19 cellular contexts compared by ENCODE assay signal in genomic region chr16:69839240-69839688, GRCh38.
A peak's percentile ranks its signal among the peaks of the same experiment; 100 is the strongest.
DNase-seq lines count a peak whose midpoint lies in the region; ATAC-seq, FAIRE-seq and TF ChIP-seq lines count a peak whose summit lies in the region.
"Had no signal": no experiment of that assay in that cellular context is flagged by ENCODE, and none has a peak within 500 bp of the region (broad histone marks: within the 10 kb centered on the region; RNA-seq: fewer than 3 reads in every experiment).

No MANE protein-coding gene starts in this region.

- no peak overlapping the region for H3K27ac Mint-ChIP-seq in endodermal cell
- H3K27ac Mint-ChIP-seq: activated naive CD8-positive, alpha-beta T cell treated with anti-CD3 and anti-CD28 coated beads, Interleukin-2, amount 10 ng/mL, durations not matched to agents 7 days and 5 days had no signal

- no peaks in the 10 kb centered on the region for H3K9me3 Mint-ChIP-seq in endodermal cell
- H3K9me3 Mint-ChIP-seq: activated naive CD8-positive, alpha-beta T cell treated with anti-CD3 and anti-CD28 coated beads, Interleukin-2, amount 10 ng/mL, durations not matched to agents 7 days and 5 days had no signal

- FAIRE-seq in HepG2 (lab: Jason Lieb, UNC) (peak; percentile 71), small intestine (lab: Jason Lieb, UNC) (no peak)
- FAIRE-seq: frontal cortex had no signal

- H3K36me3 ChIP-seq in duodenal mucosa (ENCODE audit: control insufficient read depth in 1 of 2, insufficient read depth in 2 of 2, low read length in 2 of 2) = peaks cover 5 to 23% of the 10 kb centered on the region in 2 donors
- peaks cover 4 to 25% of the 10 kb centered on the region in 2 experiments; a peak in 3 of 5 replicates for H3K36me3 ChIP-seq in HepG2 (replicated peaks in 1 of 2; ENCODE audit: control insufficient read depth in 1 of 2, insufficient read depth in 2 of 2, low read length in 2 of 2)
- peaks cover 4 to 6% of the 10 kb centered on the region in 2 donors for H3K36me3 ChIP-seq in small intestine (ENCODE audit: control insufficient read depth in 2 of 2, insufficient read depth in 2 of 2, low read length in 2 of 2)
- H3K36me3 ChIP-seq in endodermal cell (ENCODE audit: control insufficient read depth, insufficient read depth, low read length) = peaks cover 12% of the 10 kb centered on the region
- H3K36me3 ChIP-seq: WERI-Rb-1 had no signal

- in situ Hi-C loops in HepG2 (cut with HindIII; ENCODE audit: extremely low pct_ligation_motif_present, low pct_unique_long_range_greater_than_20kb) = no loop called here

- TF ChIP-seq RAD21 in HepG2 (CRISPR knock-in tag; IDR thresholded peaks at IDR 0.05) = no peak

- H3K27me3 ChIP-seq in duodenal mucosa (ENCODE audit: control insufficient read depth in 1 of 2, insufficient read depth in 2 of 2, low read length in 2 of 2) = no peaks in the 10 kb centered on the region
- H3K27me3 ChIP-seq in HepG2 (ENCODE audit: control insufficient read depth in 1 of 2, insufficient read depth in 2 of 2, low read length in 2 of 2) = no peaks in the 10 kb centered on the region
- no peaks in the 10 kb centered on the region for H3K27me3 ChIP-seq in small intestine (ENCODE audit: control insufficient read depth in 2 of 2, insufficient read depth in 2 of 2, low read length in 2 of 2)
- H3K27me3 ChIP-seq in endodermal cell (ENCODE audit: control insufficient read depth, insufficient read depth, low read length, poor library complexity, severe bottlenecking) = no peaks in the 10 kb centered on the region
- H3K27me3 ChIP-seq: SJSA1 had no signal

- H3K4me1 Mint-ChIP-seq in endodermal cell = peaks cover 26% of the 10 kb centered on the region

- H3K9me3 ChIP-seq in duodenal mucosa (ENCODE audit: control insufficient read depth in 1 of 2, low read length in 2 of 2) (no peaks in the 10 kb centered on the region), HepG2 (ENCODE audit: low read length) (no peaks in the 10 kb centered on the region), small intestine (ENCODE audit: control insufficient read depth, low read depth) (no peaks in the 10 kb centered on the region), endodermal cell (ENCODE audit: control insufficient read depth, low read length) (no peaks in the 10 kb centered on the region)
- H3K9me3 ChIP-seq: SJSA1 had no signal

- intact Hi-C loops in HepG2 (cut with micrococcal nuclease; ENCODE audit: unreplicated experiment) = loop anchor here (5.0 kb wide), 1 partner anchor 888 kb away; no protein-coding TSS in a partner anchor

- ATAC-seq in HepG2 = peak; percentile 98
- ATAC-seq in HG03135 (IDR thresholded peaks at IDR 0.05; ENCODE audit: unreplicated experiment) = no peak
- no peak for ATAC-seq in HG02588 (IDR thresholded peaks at IDR 0.05; ENCODE audit: unreplicated experiment)

- WGBS in HepG2 (ENCODE audit: low lambda C conversion rate) = 24% methylated on average over 2 of the region's 2 CpGs
- whole genome bisulfite sequencing in small intestine, 3 donors = 5 to 25% (median 25%) methylated on average over 2 of the region's 2 CpGs
- 78 to 91% methylated on average over 1 to 2 of the region's 2 CpGs for WGBS in endodermal cell (ENCODE audit: insufficient coverage in 1 of 2, insufficient read length in 1 of 2), 2 experiments

- H3K4me3 ChIP-seq in duodenal mucosa (ENCODE audit: low read depth in 1 of 2, low read length in 2 of 2) (no peak overlapping the region), HepG2 (replicated peaks in 1 of 3; ENCODE audit: insufficient read depth in 1 of 3, low read depth in 2 of 3, low read length in 3 of 3) (peak overlapping the region in 2 of 3 experiments; percentile 2 to 9; a peak in 2 of 6 replicates), small intestine (ENCODE audit: low read depth in 1 of 2, low read length in 2 of 2) (no peak overlapping the region), endodermal cell (ENCODE audit: low read length) (no peak overlapping the region)
- H3K4me3 ChIP-seq: SJSA1 had no signal

- no peak for TF ChIP-seq CTCF in HepG2 (CRISPR knock-in tag; IDR thresholded peaks at IDR 0.05)
- TF ChIP-seq CTCF in endodermal cell (conservative IDR thresholded peaks at IDR 0.05) = no peak

- H3K4me2 ChIP-seq in HepG2 (ENCODE audit: low read depth, low read length) = peak overlapping the region; percentile 72

- no peaks in the 10 kb centered on the region for H3K79me2 ChIP-seq in HepG2 (ENCODE audit: insufficient read depth, low read length)

- no TSS peak for BruUV-seq in HepG2 (replicated peaks; lab: Mats Ljungman, UMichigan)

- no peaks in the 10 kb centered on the region for H4K20me1 ChIP-seq in HepG2 (ENCODE audit: insufficient read depth, low read length)

- no peaks in the 10 kb centered on the region for H3K27me3 Mint-ChIP-seq in endodermal cell (ENCODE audit: insufficient read depth)
- H3K27me3 Mint-ChIP-seq: activated naive CD8-positive, alpha-beta T cell treated with anti-CD3 and anti-CD28 coated beads, Interleukin-2, amount 10 ng/mL, durations not matched to agents 7 days and 5 days had no signal

- POLR2A ChIA-PET in HepG2 (lab: Yijun Ruan, JAX) = interaction anchor here (0.6 to 2.9 kb wide), 7 partner anchors 9 to 611 kb away, joined by 3 to 25 read pairs (median 5); no protein-coding TSS in a partner anchor

- CTCF ChIA-PET in HepG2 (lab: Yijun Ruan, JAX; ENCODE audit: low intra/inter-chr PET ratio, low total read pairs) = no interaction called here

- H3K4me1 ChIP-seq in duodenal mucosa (ENCODE audit: control insufficient read depth in 1 of 2, insufficient read depth in 2 of 2, low read length in 2 of 2) (peaks cover 35 to 38% of the 10 kb centered on the region in 2 donors), HepG2 (ENCODE audit: insufficient read depth, low read length) (peaks cover 69% of the 10 kb centered on the region), small intestine (ENCODE audit: control insufficient read depth in 2 of 2, insufficient read depth in 1 of 2, low read depth in 1 of 2, low read length in 1 of 2) (peaks cover 4 to 10% of the 10 kb centered on the region in 2 donors), endodermal cell (ENCODE audit: control insufficient read depth, insufficient read depth, low read length) (peaks cover 12% of the 10 kb centered on the region)
- H3K4me1 ChIP-seq: SJSA1 had no signal

- H2AFZ ChIP-seq in HepG2 (ENCODE audit: low read length) = no peak overlapping the region

- no peak overlapping the region for H3K4me3 Mint-ChIP-seq in endodermal cell
- H3K4me3 Mint-ChIP-seq: activated naive CD8-positive, alpha-beta T cell treated with anti-CD3 and anti-CD28 coated beads, Interleukin-2, amount 10 ng/mL, durations not matched to agents 7 days and 5 days had no signal

- H3K9ac ChIP-seq in duodenal mucosa (ENCODE audit: low read depth in 1 of 2, low read length in 2 of 2) = peak overlapping the region; percentile 20 to 22
- H3K9ac ChIP-seq in HepG2 (ENCODE audit: insufficient read depth, low read depth, low read length) = peak overlapping the region; percentile 32
- no peak overlapping the region for H3K9ac ChIP-seq in endodermal cell (ENCODE audit: extremely low read depth, low read length, poor library complexity, severe bottlenecking)

- TF ChIP-seq EP300 in HepG2 (IDR thresholded peaks at IDR 0.05; ENCODE audit: low read depth in 2 of 2, low read length in 2 of 2) (peak in 1 of 2 experiments; percentile 52; a peak in 2 of 4 replicates), HepG2 (CRISPR knock-in tag; IDR thresholded peaks at IDR 0.05; ENCODE audit: borderline replicate concordance) (no peak)

- peak; percentile 15 for DNase-seq in NCI-H1694 treated with DMSO at 0.1 percent for 48 hours (lab: John Stamatoyannopoulos, UW)
- peak; percentile 79 for DNase-seq in HepG2 (ENCODE audit: low spot score)
- peak; percentile 82 for DNase-seq in small intestine
- DNase-seq in NCI-H2196 (lab: John Stamatoyannopoulos, UW; ENCODE audit: unreplicated experiment) = no peak
- no peak for DNase-seq in endodermal cell
- DNase-seq: activated CD8-positive, alpha-beta memory T cell treated with anti-CD3 and anti-CD28 coated beads, Interleukin-2, amount 50 U/mL, for 4 hours; activated naive CD8-positive, alpha-beta T cell treated with anti-CD3 and anti-CD28 coated beads, Interleukin-2, amount 10 ng/mL, durations not matched to agents 7 days and 5 days; AML-193; DMS79; KBM-7; NCI-H187 treated with DMSO at 0.1 percent for 48 hours; NK-92 treated with Interleukin-12 subunit alpha and Interleukin-12 subunit beta, amount 100 ng/mL, for 24 hours; stimulated activated CD4-positive, alpha-beta T cell treated with anti-CD3 and anti-CD28 coated beads, Interleukin-1b, Interleukin-23, amount 100 ng/mL, for 48 hours; WERI-Rb-1 had no signal

- peak; percentile 45 to 81; a peak in 3 of 4 replicates for TF ChIP-seq POLR2A in HepG2 (IDR thresholded peaks at IDR 0.05; ENCODE audit: insufficient read depth in 1 of 2, low read depth in 2 of 2, low read length in 2 of 2)

- H3K36me3 Mint-ChIP-seq in endodermal cell (ENCODE audit: low read depth) = peaks cover 32% of the 10 kb centered on the region

- H3K27ac ChIP-seq in duodenal mucosa (ENCODE audit: low read depth, low read length) (peak overlapping the region; percentile 6), HepG2 (ENCODE audit: extremely low read length, insufficient read depth, low read length) (peak overlapping the region; percentile 82), small intestine (ENCODE audit: low read depth in 1 of 2, low read length in 1 of 2) (peak overlapping the region; percentile 66 to 77), endodermal cell (ENCODE audit: low read depth, low read length) (no peak overlapping the region)
- H3K27ac ChIP-seq: SJSA1, WERI-Rb-1 had no signal

TF ChIP-seq in HepG2, 621 proteins besides CTCF, POLR2A, EP300 and RAD21 (continues in another document):
- TF ChIP-seq ZNF614 (CRISPR knock-in tag; IDR thresholded peaks at IDR 0.05; ENCODE audit: borderline replicate concordance) (peak; percentile 67; the same call in 1 of the 2 replicates), ZBTB14 (CRISPR knock-in tag; IDR thresholded peaks at IDR 0.05) (no peak), ZNF704 (CRISPR knock-in tag; IDR thresholded peaks at IDR 0.05; ENCODE audit: borderline replicate concordance) (0 out of 2 replicates have a peak, but pooled peaks have one; percentile 35)

Comparison
In these comparisons a context has a peak if more than half of its experiments do, and no peak if none do; other contexts are left out.
1. DNase-seq: peak in NCI-H1694 treated with DMSO at 0.1 percent for 48 hours (single experiment), HepG2 (single experiment) and small intestine (single experiment); none in NCI-H2196 (single experiment) and endodermal cell (single experiment).
2. H3K4me3 ChIP-seq: peak in HepG2 (2 of 3); none in duodenal mucosa (0 of 2), small intestine (0 of 2) and endodermal cell (single experiment).